In genomic region chr16:23284584-23284983, GRCh38 we compare ENCODE assay signal across 27 cellular contexts. TPM values are rescaled to one million over a fixed set of nuclear protein-coding genes. Genes with fewer than 3 reads are reported as not detected.
DNase-seq lines count a peak whose midpoint lies in the region; ATAC-seq and TF ChIP-seq lines count a peak whose summit lies in the region.
"Had no signal": no experiment of that assay in that cellular context is flagged by ENCODE, and none has a peak within 500 bp of the region (broad histone marks: within the 10 kb centered on the region; RNA-seq: fewer than 3 reads in every experiment).

No MANE protein-coding gene starts in this region.

- intact Hi-C loops in breast epithelium (cut with DNase I; ENCODE audit: low total_unique reads): no loop called here
- intact Hi-C loops in ascending aorta (cut with DNase I): no loop called here

- H3K18ac ChIP-seq in trophoblast cell (ENCODE audit: low read length): no peak overlapping the region

- no peaks in the 10 kb centered on the region for H3K79me1 ChIP-seq in trophoblast cell (ENCODE audit: low read length)

- no peaks in the 10 kb centered on the region for H3K79me2 ChIP-seq in trophoblast cell (ENCODE audit: control insufficient read depth, insufficient read depth, low read length, poor library complexity)

- H3K27ac ChIP-seq in breast epithelium: peak overlapping the region; percentile 38 to 57
- H3K27ac ChIP-seq in esophagus (ENCODE audit: low read depth in 2 of 2, low read length in 1 of 2): peak overlapping the region; percentile 83 to 91
- H3K27ac ChIP-seq in suprapubic skin: peak overlapping the region; percentile 62
- no peak overlapping the region for H3K27ac ChIP-seq in ascending aorta
- H3K27ac ChIP-seq in trophoblast cell (ENCODE audit: low read depth, low read length): no peak overlapping the region
- H3K27ac ChIP-seq: Peyer's patch had no signal

- no peak overlapping the region for H3K14ac ChIP-seq in trophoblast cell (ENCODE audit: low read length)

- H2BK12ac ChIP-seq in trophoblast cell (ENCODE audit: low read length): no peak overlapping the region

- H3K23ac ChIP-seq in trophoblast cell (ENCODE audit: low read length): no peak overlapping the region

- TF ChIP-seq POLR2A in breast epithelium (IDR thresholded peaks at IDR 0.05): no peak
- no peak for TF ChIP-seq POLR2A in suprapubic skin (IDR thresholded peaks at IDR 0.05)

- H3K9me3 ChIP-seq in breast epithelium (no peaks in the 10 kb centered on the region), esophagus (ENCODE audit: control insufficient read depth in 2 of 2, insufficient read depth in 1 of 2, low read depth in 1 of 2, low read length in 1 of 2) (no peaks in the 10 kb centered on the region), suprapubic skin (no peaks in the 10 kb centered on the region), ascending aorta (no peaks in the 10 kb centered on the region), trophoblast cell (ENCODE audit: insufficient read depth, low read depth, low read length) (peaks cover 2% of the 10 kb centered on the region)
- H3K9me3 ChIP-seq: Peyer's patch, SK-N-SH had no signal

- WGBS in esophagus, 2 donors: 48 to 61% methylated on average over 2 of the region's 2 CpGs
- WGBS in suprapubic skin: 37% methylated on average over 2 of the region's 2 CpGs
- WGBS in trophoblast cell (ENCODE audit: extremely low coverage, insufficient coverage, insufficient read length): no CpG with 5 or more reads among the region's 2 CpGs

- H2AFZ ChIP-seq in trophoblast cell (ENCODE audit: insufficient read depth, low read length, poor library complexity): no peak overlapping the region

- H2BK120ac ChIP-seq in trophoblast cell (ENCODE audit: insufficient read depth, low read length, poor library complexity): no peak overlapping the region

- H3K4ac ChIP-seq in trophoblast cell (ENCODE audit: low read depth, low read length): no peak overlapping the region

- H3K4me3 ChIP-seq in LNCaP clone FGC (ENCODE audit: low read depth, low read length): no peak overlapping the region
- H3K4me3 ChIP-seq in breast epithelium: no peak overlapping the region
- H3K4me3 ChIP-seq in esophagus (ENCODE audit: low read depth in 1 of 2, low read length in 2 of 2): no peak overlapping the region
- H3K4me3 ChIP-seq in suprapubic skin: no peak overlapping the region
- H3K4me3 ChIP-seq in ascending aorta: no peak overlapping the region
- H3K4me3 ChIP-seq in trophoblast cell (ENCODE audit: low read depth, low read length): no peak overlapping the region
- H3K4me3 ChIP-seq: Peyer's patch had no signal

- H4K8ac ChIP-seq in trophoblast cell (ENCODE audit: low read depth, low read length): no peak overlapping the region

- H3K4me2 ChIP-seq in trophoblast cell (ENCODE audit: low read length): no peak overlapping the region
- H3K4me2 ChIP-seq: SK-N-SH had no signal

- no peaks in the 10 kb centered on the region for H3K27me3 ChIP-seq in breast epithelium
- H3K27me3 ChIP-seq in esophagus (ENCODE audit: control insufficient read depth in 1 of 2, insufficient read depth in 2 of 2, low read length in 2 of 2): no peaks in the 10 kb centered on the region
- H3K27me3 ChIP-seq in suprapubic skin: no peaks in the 10 kb centered on the region
- no peaks in the 10 kb centered on the region for H3K27me3 ChIP-seq in ascending aorta
- no peaks in the 10 kb centered on the region for H3K27me3 ChIP-seq in trophoblast cell (ENCODE audit: insufficient read depth, low read length)
- H3K27me3 ChIP-seq: Peyer's patch had no signal

- DNase-seq in LNCaP clone FGC (ENCODE audit: low read depth) (peak; percentile 40), breast epithelium (ENCODE audit: low spot score in 2 of 2) (no peak), suprapubic skin (ENCODE audit: low spot score in 2 of 2) (no peak), dedifferentiated amniotic fluid mesenchymal stem cell (ENCODE audit: extremely low spot score) (no peak), ascending aorta (ENCODE audit: low spot score in 2 of 2) (no peak), trophoblast cell (no peak)
- DNase-seq: Calu3, IMR-90, KG1, NCI-H1048, NCI-H1417, NCI-H1694, NCI-H2081, NCI-H2227 treated with DMSO at 0.1 percent for 48 hours, NCI-H69, Peyer's patch, SIG-M5, SK-N-SH, SW 1271 had no signal

- no peak overlapping the region for H2BK5ac ChIP-seq in trophoblast cell (ENCODE audit: low read depth, low read length, poor library complexity)

- no peak overlapping the region for H4K12ac ChIP-seq in trophoblast cell (ENCODE audit: low read depth, low read length)

- H4K91ac ChIP-seq in trophoblast cell (ENCODE audit: low read depth, low read length): no peak overlapping the region

- TF ChIP-seq CTCF in LNCaP clone FGC (IDR thresholded peaks at IDR 0.05; ENCODE audit: control insufficient read depth, extremely low read depth, insufficient read depth) (no peak), breast epithelium (IDR thresholded peaks at IDR 0.05) (no peak), suprapubic skin (IDR thresholded peaks at IDR 0.05) (no peak), ascending aorta (IDR thresholded peaks at IDR 0.05) (no peak)

- H3K36me3 ChIP-seq in breast epithelium (no peaks in the 10 kb centered on the region), esophagus (ENCODE audit: control insufficient read depth in 2 of 2, insufficient read depth in 2 of 2, low read length in 1 of 2) (no peaks in the 10 kb centered on the region), suprapubic skin (no peaks in the 10 kb centered on the region), ascending aorta (no peaks in the 10 kb centered on the region), trophoblast cell (ENCODE audit: control insufficient read depth in 1 of 2, insufficient read depth in 2 of 2, low read length in 2 of 2) (no peaks in the 10 kb centered on the region)
- H3K36me3 ChIP-seq: Peyer's patch had no signal

- no peak for TF ChIP-seq EP300 in suprapubic skin (IDR thresholded peaks at IDR 0.05)

- no peak overlapping the region for H3K9ac ChIP-seq in trophoblast cell (ENCODE audit: low read length)
- H3K9ac ChIP-seq: SK-N-SH had no signal

- H2AK5ac ChIP-seq in trophoblast cell (ENCODE audit: low read length): no peak overlapping the region

- H3K4me1 ChIP-seq in breast epithelium: peaks cover 0 to 3% of the 10 kb centered on the region in 2 donors
- peaks cover 0 to 12% of the 10 kb centered on the region in 2 donors for H3K4me1 ChIP-seq in esophagus (ENCODE audit: control insufficient read depth in 2 of 2, insufficient read depth in 2 of 2, low read length in 1 of 2)
- peaks cover 48% of the 10 kb centered on the region for H3K4me1 ChIP-seq in suprapubic skin
- no peaks in the 10 kb centered on the region for H3K4me1 ChIP-seq in ascending aorta
- H3K4me1 ChIP-seq in trophoblast cell (ENCODE audit: control insufficient read depth in 1 of 2, insufficient read depth in 2 of 2, low read length in 2 of 2): no peaks in the 10 kb centered on the region
- H3K4me1 ChIP-seq: Peyer's patch had no signal

- no peak for ATAC-seq in GM18907 (IDR thresholded peaks at IDR 0.05; ENCODE audit: unreplicated experiment)
- ATAC-seq: HCT116 had no signal

RNA-seq across cellular contexts. Expression of gene SCNN1B, which starts 17.5 kb away (rescaled TPM):
- total RNA-seq in breast epithelium (10 to 100 TPM in 2 of 3 donors, 1 to 10 TPM in 1; 3.0 to 18.0 (median 18.0) TPM), suprapubic skin (10 to 100 TPM; 36.8 to 73.6 (median 64.1) TPM), ascending aorta (16.1 TPM)
- polyA plus RNA-seq in esophagus: 10 to 100 TPM; 46.0 to 99.9 TPM
- polyA plus RNA-seq in trophoblast cell (2013): not detected in 2 replicates
- total RNA-seq: A172, Calu3, G401, H4, IMR-90, NCI-H460 had no signal
- polyA plus RNA-seq: BJ, IMR-90, SK-N-SH had no signal

Comparison
In these comparisons a context has a peak if more than half of its experiments do, and no peak if none do; other contexts are left out.
1. H3K27ac ChIP-seq: peak in breast epithelium (2 of 2), esophagus (2 of 2) and suprapubic skin (single experiment); none in ascending aorta (0 of 2) and trophoblast cell (single experiment).